In genomic region chr20:25774711-25775110, GRCh38 we compare ENCODE assay signal across 5 cellular contexts.
DNase-seq lines count a peak whose midpoint lies in the region; ATAC-seq and TF ChIP-seq lines count a peak whose summit lies in the region.
"Not testable (repeated sequence)": the region's sequence is repeated elsewhere in the genome, so short reads cannot be mapped to it uniquely, and the experiment has no call there.

No MANE protein-coding gene starts in this region.

- not testable (repeated sequence) for H3K4me3 Mint-ChIP-seq in activated CD4-positive, alpha-beta T cell treated with anti-CD3 and anti-CD28 coated beads, Interleukin-2, amount 10 ng/mL, durations not matched to agents 24 days and 14 days

- not testable (repeated sequence) for H3K27ac Mint-ChIP-seq in activated CD4-positive, alpha-beta T cell treated with anti-CD3 and anti-CD28 coated beads, Interleukin-2, amount 10 ng/mL, durations not matched to agents 24 days and 14 days

- not testable (repeated sequence) for H3K27me3 ChIP-seq in right lobe of liver; neuronal stem cell (ENCODE audit: control insufficient read depth in 3 of 3, insufficient read depth in 3 of 3, low read depth in 1 of 3, low read length in 3 of 3)

- no CpG with 5 or more reads among the region's 24 CpGs for WGBS in right lobe of liver (ENCODE audit: insufficient coverage, low coverage, low lambda C conversion rate, missing lambda C conversion rate)
- no CpG with 5 or more reads among the region's 24 CpGs for WGBS in neuronal stem cell (ENCODE audit: extremely low coverage in 2 of 2, insufficient read length in 2 of 2, insufficient replicate concordance in 1 of 2), 2 donors

- not testable (repeated sequence) for H2BK12ac ChIP-seq in neuronal stem cell (ENCODE audit: low read length)

- peak; percentile 18 for DNase-seq in activated CD4-positive, alpha-beta T cell treated with anti-CD3 and anti-CD28 coated beads, Interleukin-2, amount 10 ng/mL, durations not matched to agents 24 days and 14 days
- DNase-seq in Right ventricle myocardium inferior (ENCODE audit: missing footprints) = peak; percentile 62
- DNase-seq in right lobe of liver = peak in 2 of 3 donors; percentile 42 to 54
- not testable (repeated sequence) for DNase-seq in neuronal stem cell (ENCODE audit: low spot score)
- DNase-seq in posterior vena cava (ENCODE audit: low spot score) = peak; percentile 78

- not testable (repeated sequence) for H3K4me1 Mint-ChIP-seq in activated CD4-positive, alpha-beta T cell treated with anti-CD3 and anti-CD28 coated beads, Interleukin-2, amount 10 ng/mL, durations not matched to agents 24 days and 14 days

- H3K9me3 Mint-ChIP-seq in activated CD4-positive, alpha-beta T cell treated with anti-CD3 and anti-CD28 coated beads, Interleukin-2, amount 10 ng/mL, durations not matched to agents 24 days and 14 days = not testable (repeated sequence)

- not testable (repeated sequence) for H3K36me3 Mint-ChIP-seq in activated CD4-positive, alpha-beta T cell treated with anti-CD3 and anti-CD28 coated beads, Interleukin-2, amount 10 ng/mL, durations not matched to agents 24 days and 14 days (ENCODE audit: low read depth)

- not testable (repeated sequence) for H2BK15ac ChIP-seq in neuronal stem cell (ENCODE audit: low read length)

- not testable (repeated sequence) for H2AK5ac ChIP-seq in neuronal stem cell (ENCODE audit: low read depth, low read length)

- H3K27ac ChIP-seq in right lobe of liver; neuronal stem cell (replicated peaks; ENCODE audit: low read length): not testable (repeated sequence)

- not testable (repeated sequence) for H3K23ac ChIP-seq in neuronal stem cell (ENCODE audit: low read depth, low read length, poor library complexity)

- H3K9ac ChIP-seq in neuronal stem cell (ENCODE audit: low read depth, low read length, poor library complexity) = not testable (repeated sequence)

- not testable (repeated sequence) for H3K79me1 ChIP-seq in neuronal stem cell (ENCODE audit: low read depth, low read length)

- not testable (repeated sequence) for H3K4me2 ChIP-seq in neuronal stem cell (ENCODE audit: insufficient read depth, low read length, poor library complexity, severe bottlenecking)

- not testable (repeated sequence) for H3K18ac ChIP-seq in neuronal stem cell (ENCODE audit: low read length)

- not testable (repeated sequence) for H3K4me1 ChIP-seq in right lobe of liver; neuronal stem cell (ENCODE audit: control insufficient read depth in 2 of 2, insufficient read depth in 1 of 2, low read depth in 1 of 2, low read length in 2 of 2)

- not testable (repeated sequence) for H4K8ac ChIP-seq in neuronal stem cell (ENCODE audit: low read depth, low read length)

- not testable (repeated sequence) for H3K36me3 ChIP-seq in right lobe of liver; neuronal stem cell (replicated peaks in 1 of 2; ENCODE audit: control insufficient read depth in 2 of 2, insufficient read depth in 2 of 2, low read length in 2 of 2)

- peak overlapping the region; percentile 38 for H3K14ac ChIP-seq in neuronal stem cell (ENCODE audit: low read length)

- not testable (repeated sequence) for H3K9me3 ChIP-seq in right lobe of liver; neuronal stem cell (replicated peaks in 1 of 2; ENCODE audit: control insufficient read depth in 2 of 2, insufficient read depth in 1 of 2, low read depth in 1 of 2, low read length in 2 of 2)

- H2AFZ ChIP-seq in neuronal stem cell (ENCODE audit: low read length) = not testable (repeated sequence)

- not testable (repeated sequence) for H2BK5ac ChIP-seq in neuronal stem cell (ENCODE audit: low read length)

- not testable (repeated sequence) for TF ChIP-seq CTCF in right lobe of liver (IDR thresholded peaks at IDR 0.05)

- not testable (repeated sequence) for H4K91ac ChIP-seq in neuronal stem cell (ENCODE audit: low read depth, low read length, poor library complexity)

- not testable (repeated sequence) for H3K4me3 ChIP-seq in right lobe of liver; neuronal stem cell (ENCODE audit: low read length in 2 of 2)

- not testable (repeated sequence) for H3K4ac ChIP-seq in neuronal stem cell (ENCODE audit: low read length)

- intact Hi-C loops in activated CD4-positive, alpha-beta T cell treated with anti-CD3 and anti-CD28 coated beads, Interleukin-2, amount 10 ng/mL, durations not matched to agents 24 days and 14 days (cut with micrococcal nuclease); Right ventricle myocardium inferior (cut with DNase I); right lobe of liver (cut with DNase I); posterior vena cava (cut with DNase I): not testable (repeated sequence)

- not testable (repeated sequence) for TF ChIP-seq POLR2A in right lobe of liver (IDR thresholded peaks at IDR 0.05)

- not testable (repeated sequence) for H2BK120ac ChIP-seq in neuronal stem cell (ENCODE audit: low read depth, low read length)

- not testable (repeated sequence) for H3K27me3 Mint-ChIP-seq in activated CD4-positive, alpha-beta T cell treated with anti-CD3 and anti-CD28 coated beads, Interleukin-2, amount 10 ng/mL, durations not matched to agents 24 days and 14 days

- ATAC-seq in Right ventricle myocardium inferior, right lobe of liver: not testable (repeated sequence)
